ENCODE assay signal across 21 cellular contexts in genomic region chr13:103656329-103656728, GRCh38.
DNase-seq lines count a peak whose midpoint lies in the region; ATAC-seq, FAIRE-seq and TF ChIP-seq lines count a peak whose summit lies in the region.
"Had no signal": no experiment of that assay in that cellular context is flagged by ENCODE, and none has a peak within 500 bp of the region (broad histone marks: within the 10 kb centered on the region; RNA-seq: fewer than 3 reads in every experiment).

No MANE protein-coding gene starts in this region.

- no peak overlapping the region for H3K4me3 Mint-ChIP-seq in endodermal cell
- no peak overlapping the region for H3K4me3 Mint-ChIP-seq in activated T-helper 17 cell treated with anti-CD3 and anti-CD28 coated beads, Interleukin-2, amount 50 U/mL, for 72 hours
- H3K4me3 Mint-ChIP-seq: CD4-positive, alpha-beta memory T cell; HFFc6 had no signal

- WGBS in endodermal cell (ENCODE audit: insufficient coverage in 1 of 2, insufficient read length in 1 of 2), 2 experiments, result 87 to 97% methylated on average over 3 to 4 of the region's 4 CpGs

- no peak for ATAC-seq in activated T-helper 17 cell treated with anti-CD3 and anti-CD28 coated beads, Interleukin-2, amount 50 U/mL, for 72 hours (replicated peaks)
- ATAC-seq: A549 had no signal

- H3K27ac ChIP-seq in endodermal cell (ENCODE audit: low read depth, low read length), result no peak overlapping the region
- H3K27ac ChIP-seq: A549, GM23248 had no signal

- H3K27me3 ChIP-seq in endodermal cell (ENCODE audit: control insufficient read depth, insufficient read depth, low read length, poor library complexity, severe bottlenecking), result no peaks in the 10 kb centered on the region

- no peaks in the 10 kb centered on the region for H3K27me3 Mint-ChIP-seq in endodermal cell (ENCODE audit: insufficient read depth)
- no peaks in the 10 kb centered on the region for H3K27me3 Mint-ChIP-seq in activated T-helper 17 cell treated with anti-CD3 and anti-CD28 coated beads, Interleukin-2, amount 50 U/mL, for 72 hours
- H3K27me3 Mint-ChIP-seq: CD4-positive, alpha-beta memory T cell had no signal

- peak; percentile 84 for FAIRE-seq in H54 (lab: Jason Lieb, UNC)
- FAIRE-seq: A549, GM12892 had no signal

- H3K27ac Mint-ChIP-seq in endodermal cell, result no peak overlapping the region
- no peak overlapping the region for H3K27ac Mint-ChIP-seq in activated T-helper 17 cell treated with anti-CD3 and anti-CD28 coated beads, Interleukin-2, amount 50 U/mL, for 72 hours
- H3K27ac Mint-ChIP-seq: CD4-positive, alpha-beta memory T cell; HFFc6 had no signal

- peak; percentile 40 for TF ChIP-seq CTCF in endodermal cell (conservative IDR thresholded peaks at IDR 0.05)

- no peaks in the 10 kb centered on the region for H3K9me3 ChIP-seq in endodermal cell (ENCODE audit: control insufficient read depth, low read length)
- H3K9me3 ChIP-seq: A549, HAP-1 had no signal

- H3K36me3 ChIP-seq in endodermal cell (ENCODE audit: control insufficient read depth, insufficient read depth, low read length), result no peaks in the 10 kb centered on the region
- H3K36me3 ChIP-seq: HAP-1 had no signal

- H3K36me3 Mint-ChIP-seq in endodermal cell (ENCODE audit: low read depth), result no peaks in the 10 kb centered on the region
- no peaks in the 10 kb centered on the region for H3K36me3 Mint-ChIP-seq in activated T-helper 17 cell treated with anti-CD3 and anti-CD28 coated beads, Interleukin-2, amount 50 U/mL, for 72 hours (ENCODE audit: low read depth)
- H3K36me3 Mint-ChIP-seq: CD4-positive, alpha-beta memory T cell had no signal

- no peak for TF ChIP-seq POLR2A in H54 (IDR thresholded peaks at IDR 0.05; ENCODE audit: low read depth, low read length)

- H3K4me1 Mint-ChIP-seq in endodermal cell, result peaks cover 15% of the 10 kb centered on the region
- H3K4me1 Mint-ChIP-seq in activated T-helper 17 cell treated with anti-CD3 and anti-CD28 coated beads, Interleukin-2, amount 50 U/mL, for 72 hours, result no peaks in the 10 kb centered on the region
- H3K4me1 Mint-ChIP-seq: CD4-positive, alpha-beta memory T cell had no signal

- H3K9ac ChIP-seq in endodermal cell (ENCODE audit: extremely low read depth, low read length, poor library complexity, severe bottlenecking), result no peak overlapping the region
- H3K9ac ChIP-seq: GM23248 had no signal

- DNase-seq in H54 (ENCODE audit: insufficient read length, low spot score) (no peak), OCI-M1 (lab: John Stamatoyannopoulos, UW) (peak; percentile 8), endodermal cell (no peak), retina (peak; percentile 39), midbrain (lab: John Stamatoyannopoulos, UW) (no peak), AG20443 (ENCODE audit: low spot score) (no peak)
- DNase-seq: 8988T; ACHN; C1 segment of cervical spinal cord; Calu3; CD4-positive, alpha-beta memory T cell; COR-L47; DMS53; DMS79 treated with DMSO at 0.1 percent for 48 hours; GF-D8; GM23248; HFFc6 had no signal

- no peak overlapping the region for H3K4me3 ChIP-seq in endodermal cell (ENCODE audit: low read length)
- H3K4me3 ChIP-seq: A549, GM23248, HAP-1 had no signal

- H3K4me1 ChIP-seq in endodermal cell (ENCODE audit: control insufficient read depth, insufficient read depth, low read length), result no peaks in the 10 kb centered on the region
- H3K4me1 ChIP-seq: A549, HAP-1 had no signal

- no peaks in the 10 kb centered on the region for H3K9me3 Mint-ChIP-seq in endodermal cell
- peaks cover 5% of the 10 kb centered on the region for H3K9me3 Mint-ChIP-seq in activated T-helper 17 cell treated with anti-CD3 and anti-CD28 coated beads, Interleukin-2, amount 50 U/mL, for 72 hours

Comparison
In these comparisons a context has a peak if more than half of its experiments do, and no peak if none do; other contexts are left out.
1. DNase-seq: peak in OCI-M1 (single experiment) and retina (single experiment); none in H54 (single experiment), endodermal cell (single experiment), midbrain (single experiment) and AG20443 (single experiment).